8 cellular contexts compared by ENCODE assay signal in genomic region chr11:18721576-18722292, GRCh38. TPM values are rescaled to one million over a fixed set of nuclear protein-coding genes. Genes with fewer than 3 reads are reported as not detected.
DNase-seq lines count a peak whose midpoint lies in the region; ATAC-seq and TF ChIP-seq lines count a peak whose summit lies in the region.

No MANE protein-coding gene starts in this region.

- H3K9ac ChIP-seq in ES-I3 (ENCODE audit: low read depth, low read length), result peak overlapping the region; percentile 73; the same call in 1 of the 2 replicates

- H3K4me1 ChIP-seq in ES-I3 (ENCODE audit: insufficient read depth, low read length), result peaks cover 5% of the 10 kb centered on the region; the same call in 1 of the 2 replicates

- H3K9me3 ChIP-seq in ES-I3 (ENCODE audit: control insufficient read depth, insufficient read depth, low read length), result no peaks in the 10 kb centered on the region

- no peaks in the 10 kb centered on the region for H3K36me3 Mint-ChIP-seq in T-cell
- H3K36me3 Mint-ChIP-seq in brain, result no peaks in the 10 kb centered on the region

- peak overlapping the region; percentile 80 to 92 (median 89) for H3K4me3 Mint-ChIP-seq in T-cell
- peak overlapping the region; percentile 84 to 95 (median 89) for H3K4me3 Mint-ChIP-seq in brain

- H3K9me3 Mint-ChIP-seq in T-cell (no peaks in the 10 kb centered on the region), brain (no peaks in the 10 kb centered on the region)

- ATAC-seq in GM21447 (IDR thresholded peaks at IDR 0.05; ENCODE audit: unreplicated experiment) (peak; percentile 71), T-cell (replicated peaks in 1 of 4) (peak; percentile 60 to 66 (median 64))

- H3K4me1 Mint-ChIP-seq in T-cell (peaks cover 5 to 9% (median 6%) of the 10 kb centered on the region in 3 donors), brain (peaks cover 49% of the 10 kb centered on the region)

- peaks cover 0 to 4% of the 10 kb centered on the region in 2 donors for H3K27me3 Mint-ChIP-seq in T-cell
- H3K27me3 Mint-ChIP-seq in brain, result peaks cover 19% of the 10 kb centered on the region

- H3K36me3 ChIP-seq in ES-I3 (ENCODE audit: insufficient read depth, low read length), result no peaks in the 10 kb centered on the region

- POLR2A ChIA-PET in T-cell (lab: Charles Lee), result interaction anchor here (0.5 to 1.0 kb wide), 3 partner anchors 128 to 414 kb away, joined by 3 to 13 read pairs (median 3); no protein-coding TSS in a partner anchor

- DNase-seq in HuH-7 (ENCODE audit: low spot score) (peak; percentile 71), T-cell (peak in 21 of 34 experiments; percentile 7 to 51 (median 32)), iris pigment epithelial cell (ENCODE audit: low read depth) (peak; percentile 55), occipital lobe (lab: John Stamatoyannopoulos, UW) (no peak)
- peak in 2 of 3 donors; percentile 41 to 56 for DNase-seq in stimulated activated CD4-positive, alpha-beta T cell treated with anti-CD3 and anti-CD28 coated beads, Interleukin-12 subunit alpha, Interleukin-12 subunit beta, amount 100 ng/mL, for 48 hours (ENCODE audit: low read depth in 2 of 3, low spot score in 1 of 3)

- TF ChIP-seq CTCF in brain (conservative IDR thresholded peaks at IDR 0.05), result peak in 1 of 2 experiments; percentile 84

- CTCF ChIA-PET in T-cell (lab: Charles Lee), result interaction anchor here (0.7 to 2.4 kb wide), 29 partner anchors 8 to 478 kb away, joined by 3 to 10 read pairs (median 3); partner anchors contain the start of genes SPTY2D1 (in 2 of the 2) and HPS5 (in 1 of the 2)

- H3K27ac Mint-ChIP-seq in T-cell (peak overlapping the region in 1 of 2 donors; percentile 68), brain (peak overlapping the region; percentile 40 to 87 (median 74))

RNA-seq across cellular contexts. Expression of gene IGSF22, which starts 4.3 kb away (rescaled TPM):
- total RNA-seq in T-cell (1 to 10 TPM; 2.1 to 3.7 (median 2.8) TPM), occipital lobe (0.16 TPM)
- polyA plus RNA-seq in brain (ENCODE audit: insufficient read depth, low read depth, low replicate concordance), result not detected

RNA-seq across cellular contexts. Expression of gene TMEM86A, which starts 23.2 kb away (rescaled TPM):
- total RNA-seq in T-cell (1 to 10 TPM; 2.5 to 6.8 (median 3.5) TPM), occipital lobe (6.9 TPM)
- 2.6 TPM for polyA plus RNA-seq in brain (ENCODE audit: insufficient read depth, low read depth, low replicate concordance)
